ENCODE assay signal across 1 cellular context in the genomic region with DNA sequence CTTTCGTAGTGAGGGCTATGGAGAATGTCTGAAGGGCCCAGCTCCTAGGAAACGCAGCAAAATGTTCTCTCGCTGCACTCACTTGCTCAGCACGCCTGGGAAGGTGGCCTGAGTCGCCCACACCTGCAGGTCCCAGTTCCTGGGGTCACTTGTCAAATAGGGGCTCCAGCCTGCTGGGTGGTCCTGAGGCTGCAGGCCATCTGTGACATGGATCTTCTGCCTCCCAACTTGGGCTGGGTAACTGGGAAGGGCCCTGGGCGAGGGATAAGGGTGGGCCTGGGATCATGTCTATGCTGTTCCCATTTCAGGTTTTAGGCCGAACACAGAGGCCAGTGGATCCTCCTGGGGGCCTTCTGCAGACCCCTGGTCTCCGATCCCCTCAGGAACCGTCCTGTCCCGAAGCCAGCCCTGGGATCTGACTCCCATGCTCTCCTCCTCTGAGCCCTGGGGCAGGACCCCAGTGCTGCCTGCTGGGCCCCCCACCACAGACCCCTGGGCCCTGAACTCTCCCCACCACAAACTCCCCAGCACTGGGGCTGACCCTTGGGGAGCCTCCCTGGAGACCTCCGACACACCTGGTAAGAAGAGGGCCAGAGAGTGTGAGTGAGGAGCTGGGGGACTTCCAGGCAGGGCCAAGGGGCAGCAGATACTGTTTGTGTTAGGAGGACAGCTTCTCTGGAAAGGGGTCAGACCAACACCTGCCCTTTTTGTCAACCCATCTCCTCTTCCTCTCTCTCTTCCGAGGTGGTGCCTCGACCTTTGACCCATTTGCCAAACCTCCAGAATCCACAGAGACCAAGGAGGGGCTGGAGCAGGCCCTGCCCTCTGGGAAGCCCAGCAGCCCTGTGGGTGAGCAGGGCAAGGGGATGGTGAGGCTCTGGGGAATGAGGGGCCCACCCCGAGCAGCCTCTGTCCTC.
TF ChIP-seq lines count a peak whose summit lies in the region.

No MANE protein-coding gene starts in this region.

TF ChIP-seq in GM23338, 12 proteins besides CTCF, POLR2A, EP300 and RAD21 (continued from another document):
- no peak for TF ChIP-seq EZH2phosphoT487 (IDR thresholded peaks at IDR 0.05; ENCODE audit: unreplicated experiment)
- no peak for TF ChIP-seq EZH2 (IDR thresholded peaks at IDR 0.05; ENCODE audit: low read depth, unreplicated experiment)
- TF ChIP-seq ZNF114 (CRISPR knock-in tag; IDR thresholded peaks at IDR 0.05): no peak
- no peak for TF ChIP-seq REST (IDR thresholded peaks at IDR 0.05; ENCODE audit: unreplicated experiment)
- TF ChIP-seq, protein P1, sequence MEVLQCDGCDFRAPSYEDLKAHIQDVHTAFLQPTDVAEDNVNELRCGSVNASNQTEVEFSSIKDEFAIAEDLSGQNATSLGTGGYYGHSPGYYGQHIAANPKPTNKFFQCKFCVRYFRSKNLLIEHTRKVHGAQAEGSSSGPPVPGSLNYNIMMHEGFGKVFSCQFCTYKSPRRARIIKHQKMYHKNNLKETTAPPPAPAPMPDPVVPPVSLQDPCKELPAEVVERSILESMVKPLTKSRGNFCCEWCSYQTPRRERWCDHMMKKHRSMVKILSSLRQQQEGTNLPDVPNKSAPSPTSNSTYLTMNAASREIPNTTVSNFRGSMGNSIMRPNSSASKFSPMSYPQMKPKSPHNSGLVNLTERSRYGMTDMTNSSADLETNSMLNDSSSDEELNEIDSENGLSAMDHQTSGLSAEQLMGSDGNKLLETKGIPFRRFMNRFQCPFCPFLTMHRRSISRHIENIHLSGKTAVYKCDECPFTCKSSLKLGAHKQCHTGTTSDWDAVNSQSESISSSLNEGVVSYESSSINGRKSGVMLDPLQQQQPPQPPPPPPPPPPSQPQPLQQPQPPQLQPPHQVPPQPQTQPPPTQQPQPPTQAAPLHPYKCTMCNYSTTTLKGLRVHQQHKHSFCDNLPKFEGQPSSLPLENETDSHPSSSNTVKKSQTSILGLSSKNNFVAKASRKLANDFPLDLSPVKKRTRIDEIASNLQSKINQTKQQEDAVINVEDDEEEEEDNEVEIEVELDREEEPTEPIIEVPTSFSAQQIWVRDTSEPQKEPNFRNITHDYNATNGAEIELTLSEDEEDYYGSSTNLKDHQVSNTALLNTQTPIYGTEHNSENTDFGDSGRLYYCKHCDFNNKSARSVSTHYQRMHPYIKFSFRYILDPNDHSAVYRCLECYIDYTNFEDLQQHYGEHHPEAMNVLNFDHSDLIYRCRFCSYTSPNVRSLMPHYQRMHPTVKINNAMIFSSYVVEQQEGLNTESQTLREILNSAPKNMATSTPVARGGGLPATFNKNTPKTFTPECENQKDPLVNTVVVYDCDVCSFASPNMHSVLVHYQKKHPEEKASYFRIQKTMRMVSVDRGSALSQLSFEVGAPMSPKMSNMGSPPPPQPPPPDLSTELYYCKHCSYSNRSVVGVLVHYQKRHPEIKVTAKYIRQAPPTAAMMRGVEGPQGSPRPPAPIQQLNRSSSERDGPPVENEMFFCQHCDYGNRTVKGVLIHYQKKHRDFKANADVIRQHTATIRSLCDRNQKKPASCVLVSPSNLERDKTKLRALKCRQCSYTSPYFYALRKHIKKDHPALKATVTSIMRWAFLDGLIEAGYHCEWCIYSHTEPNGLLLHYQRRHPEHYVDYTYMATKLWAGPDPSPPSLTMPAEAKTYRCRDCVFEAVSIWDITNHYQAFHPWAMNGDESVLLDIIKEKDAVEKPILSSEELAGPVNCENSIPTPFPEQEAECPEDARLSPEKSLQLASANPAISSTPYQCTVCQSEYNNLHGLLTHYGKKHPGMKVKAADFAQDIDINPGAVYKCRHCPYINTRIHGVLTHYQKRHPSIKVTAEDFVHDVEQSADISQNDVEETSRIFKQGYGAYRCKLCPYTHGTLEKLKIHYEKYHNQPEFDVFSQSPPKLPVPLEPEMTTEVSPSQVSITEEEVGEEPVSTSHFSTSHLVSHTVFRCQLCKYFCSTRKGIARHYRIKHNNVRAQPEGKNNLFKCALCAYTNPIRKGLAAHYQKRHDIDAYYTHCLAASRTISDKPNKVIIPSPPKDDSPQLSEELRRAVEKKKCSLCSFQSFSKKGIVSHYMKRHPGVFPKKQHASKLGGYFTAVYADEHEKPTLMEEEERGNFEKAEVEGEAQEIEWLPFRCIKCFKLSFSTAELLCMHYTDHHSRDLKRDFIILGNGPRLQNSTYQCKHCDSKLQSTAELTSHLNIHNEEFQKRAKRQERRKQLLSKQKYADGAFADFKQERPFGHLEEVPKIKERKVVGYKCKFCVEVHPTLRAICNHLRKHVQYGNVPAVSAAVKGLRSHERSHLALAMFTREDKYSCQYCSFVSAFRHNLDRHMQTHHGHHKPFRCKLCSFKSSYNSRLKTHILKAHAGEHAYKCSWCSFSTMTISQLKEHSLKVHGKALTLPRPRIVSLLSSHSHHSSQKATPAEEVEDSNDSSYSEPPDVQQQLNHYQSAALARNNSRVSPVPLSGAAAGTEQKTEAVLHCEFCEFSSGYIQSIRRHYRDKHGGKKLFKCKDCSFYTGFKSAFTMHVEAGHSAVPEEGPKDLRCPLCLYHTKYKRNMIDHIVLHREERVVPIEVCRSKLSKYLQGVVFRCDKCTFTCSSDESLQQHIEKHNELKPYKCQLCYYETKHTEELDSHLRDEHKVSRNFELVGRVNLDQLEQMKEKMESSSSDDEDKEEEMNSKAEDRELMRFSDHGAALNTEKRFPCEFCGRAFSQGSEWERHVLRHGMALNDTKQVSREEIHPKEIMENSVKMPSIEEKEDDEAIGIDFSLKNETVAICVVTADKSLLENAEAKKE (CRISPR knock-in tag; IDR thresholded peaks at IDR 0.05): no peak
